10 cellular contexts compared by ENCODE assay signal in the genomic region with DNA sequence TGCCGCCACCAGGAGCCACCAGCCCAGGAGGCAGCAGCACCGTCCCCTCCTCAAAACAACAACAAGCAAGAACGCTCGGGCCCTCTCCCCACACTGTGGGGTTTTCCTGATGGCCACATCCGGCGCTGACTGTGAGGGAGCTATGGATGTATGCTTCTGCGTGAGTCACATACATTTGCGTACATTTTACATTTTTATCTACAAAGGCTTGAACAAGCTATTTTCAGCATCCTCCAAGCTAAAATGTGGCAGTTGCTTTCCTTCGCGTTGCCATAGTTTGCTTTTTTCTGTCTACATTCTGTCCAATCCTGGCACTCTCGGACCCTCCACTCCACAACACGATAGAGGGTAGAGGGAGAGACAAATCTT. TPM values are rescaled to one million over a fixed set of nuclear protein-coding genes. Genes with fewer than 3 reads are reported as not detected.
A peak's percentile ranks its signal among the peaks of the same experiment; 100 is the strongest.
DNase-seq lines count a peak whose midpoint lies in the region; ATAC-seq, FAIRE-seq and TF ChIP-seq lines count a peak whose summit lies in the region.
"Had no signal": no experiment of that assay in that cellular context is flagged by ENCODE, and none has a peak within 500 bp of the region (broad histone marks: within the 10 kb centered on the region; RNA-seq: fewer than 3 reads in every experiment).

No MANE protein-coding gene starts in this region.

- peak overlapping the region; percentile 61 for H3K4me2 ChIP-seq in astrocyte (ENCODE audit: low read length)

- no peak for DNase-seq in astrocyte (ENCODE audit: low read depth)
- DNase-seq in nephron progenitor cell = no peak
- no peak for DNase-seq in NOMO-1 (lab: John Stamatoyannopoulos, UW; ENCODE audit: unreplicated experiment in 2 of 2)
- no peak for DNase-seq in heart left ventricle
- no peak for DNase-seq in activated CD8-positive, alpha-beta memory T cell treated with anti-CD3 and anti-CD28 coated beads for 24 hours
- DNase-seq in MCF 10A (ENCODE audit: unreplicated experiment) = no peak
- DNase-seq: NCI-H510A, T-helper 1 cell had no signal

- peak overlapping the region; percentile 36 for H2AFZ ChIP-seq in astrocyte (ENCODE audit: low read depth, low read length)

- no peak for TF ChIP-seq POLR2A in heart left ventricle (IDR thresholded peaks at IDR 0.05)

- H3K4me3 ChIP-seq in GM12875 (ENCODE audit: low read depth, low read length) (peak overlapping the region; percentile 52), astrocyte (ENCODE audit: insufficient read depth, low read depth, low read length) (no peak overlapping the region), heart left ventricle (no peak overlapping the region)

- H3K27ac Mint-ChIP-seq in astrocyte (ENCODE audit: unreplicated experiment) (no peak overlapping the region), nephron progenitor cell (no peak overlapping the region), MCF 10A (ENCODE audit: low read depth, unreplicated experiment) (no peak overlapping the region)

- H3K27me3 ChIP-seq in astrocyte (ENCODE audit: insufficient read depth, low read length) = no peaks in the 10 kb centered on the region
- H3K27me3 ChIP-seq in heart left ventricle = no peaks in the 10 kb centered on the region

- peaks cover 17% of the 10 kb centered on the region for H3K27me3 Mint-ChIP-seq in astrocyte (ENCODE audit: low read depth, unreplicated experiment)
- H3K27me3 Mint-ChIP-seq in nephron progenitor cell (ENCODE audit: low read depth, poor library complexity) = peaks cover 11% of the 10 kb centered on the region
- no peaks in the 10 kb centered on the region for H3K27me3 Mint-ChIP-seq in MCF 10A (ENCODE audit: insufficient read depth, unreplicated experiment)

- H3K9me3 Mint-ChIP-seq in astrocyte (ENCODE audit: unreplicated experiment) = no peaks in the 10 kb centered on the region
- no peaks in the 10 kb centered on the region for H3K9me3 Mint-ChIP-seq in nephron progenitor cell
- no peaks in the 10 kb centered on the region for H3K9me3 Mint-ChIP-seq in MCF 10A (ENCODE audit: unreplicated experiment)

- H3K9me3 ChIP-seq in astrocyte (ENCODE audit: insufficient read depth, low read depth, low read length) (no peaks in the 10 kb centered on the region), heart left ventricle (no peaks in the 10 kb centered on the region)

- H3K79me2 ChIP-seq in astrocyte (ENCODE audit: insufficient read depth, low read length) = no peaks in the 10 kb centered on the region

- peak overlapping the region; percentile 76 for H3K27ac ChIP-seq in astrocyte (ENCODE audit: low read depth, low read length)
- H3K27ac ChIP-seq in heart left ventricle = no peak overlapping the region

- H3K4me3 Mint-ChIP-seq in astrocyte (ENCODE audit: unreplicated experiment) (no peak overlapping the region), nephron progenitor cell (peak overlapping the region; percentile 59), MCF 10A (ENCODE audit: unreplicated experiment) (no peak overlapping the region)

- no TSS peak for BruUV-seq in MCF 10A (replicated peaks; lab: Mats Ljungman, UMichigan)

- ATAC-seq in HG03060 (IDR thresholded peaks at IDR 0.05; ENCODE audit: low read depth, unreplicated experiment) (peak; percentile 15), heart left ventricle (no peak)

- peaks cover 20% of the 10 kb centered on the region for H4K20me1 ChIP-seq in astrocyte (ENCODE audit: insufficient read depth, low read length)

- POLR2A ChIA-PET in MCF 10A (lab: Yijun Ruan, JAX) = no interaction called here

- 81 to 85% (median 82%) methylated on average over 11 to 12 of the region's 12 CpGs for WGBS in heart left ventricle, 4 donors

- TF ChIP-seq CTCF in GM12875 (IDR thresholded peaks at IDR 0.05; ENCODE audit: borderline replicate concordance, insufficient read depth, low read depth, low read length) (no peak), astrocyte (IDR thresholded peaks at IDR 0.05; ENCODE audit: insufficient read depth, low read depth, low read length) (no peak), nephron progenitor cell (IDR thresholded peaks at IDR 0.05) (no peak), heart left ventricle (IDR thresholded peaks at IDR 0.05) (no peak), MCF 10A (IDR thresholded peaks at IDR 0.05; ENCODE audit: unreplicated experiment) (no peak)

- H3K36me3 Mint-ChIP-seq in astrocyte (ENCODE audit: low read depth, unreplicated experiment) = no peaks in the 10 kb centered on the region
- no peaks in the 10 kb centered on the region for H3K36me3 Mint-ChIP-seq in nephron progenitor cell (ENCODE audit: low read depth)
- H3K36me3 Mint-ChIP-seq in MCF 10A (ENCODE audit: insufficient read depth, unreplicated experiment) = peaks cover 4% of the 10 kb centered on the region

- no peak for FAIRE-seq in astrocyte (lab: Jason Lieb, UNC)

- H3K4me1 Mint-ChIP-seq in astrocyte (ENCODE audit: low read depth, unreplicated experiment) (peaks cover 9% of the 10 kb centered on the region), nephron progenitor cell (peaks cover 80% of the 10 kb centered on the region), MCF 10A (ENCODE audit: insufficient read depth, unreplicated experiment) (no peaks in the 10 kb centered on the region)

- intact Hi-C loops in heart left ventricle (cut with DNase I) (loop anchor here in 1 of 10 donors (10.0 kb wide), 1 partner anchor 127 kb away; no protein-coding TSS in a partner anchor), MCF 10A (cut with micrococcal nuclease) (no loop called here)

- peak overlapping the region; percentile 63 for H3K9ac ChIP-seq in astrocyte (ENCODE audit: low read length)

- H3K36me3 ChIP-seq in astrocyte (ENCODE audit: insufficient read depth, low read length) = no peaks in the 10 kb centered on the region
- no peaks in the 10 kb centered on the region for H3K36me3 ChIP-seq in heart left ventricle

- H3K4me1 ChIP-seq in astrocyte (ENCODE audit: insufficient read depth, low read length) = peaks cover 52% of the 10 kb centered on the region
- peaks cover 6 to 88% (median 57%) of the 10 kb centered on the region in 12 donors for H3K4me1 ChIP-seq in heart left ventricle

- CTCF ChIA-PET in MCF 10A (lab: Yijun Ruan, JAX) = interaction anchor here (1.7 kb wide), 1 partner anchor 59 kb away, joined by 7 read pairs; no protein-coding TSS in a partner anchor

RNA-seq across cellular contexts. Expression of gene ABR, which starts 2.0 kb away (rescaled TPM):
- 70.9 and 85.0 TPM in 2 replicates for total RNA-seq in astrocyte
- 100 to 1,000 TPM; 134 to 171 (median 156) TPM for total RNA-seq in heart left ventricle
- polyA plus RNA-seq in heart left ventricle = 10 to 100 TPM; 64.5 to 93.2 TPM
- total RNA-seq in MCF 10A (2022) = 44.7 and 54.2 TPM in 2 replicates
